Comparison of ENCODE assay signal across 22 cellular contexts in the genomic region with DNA sequence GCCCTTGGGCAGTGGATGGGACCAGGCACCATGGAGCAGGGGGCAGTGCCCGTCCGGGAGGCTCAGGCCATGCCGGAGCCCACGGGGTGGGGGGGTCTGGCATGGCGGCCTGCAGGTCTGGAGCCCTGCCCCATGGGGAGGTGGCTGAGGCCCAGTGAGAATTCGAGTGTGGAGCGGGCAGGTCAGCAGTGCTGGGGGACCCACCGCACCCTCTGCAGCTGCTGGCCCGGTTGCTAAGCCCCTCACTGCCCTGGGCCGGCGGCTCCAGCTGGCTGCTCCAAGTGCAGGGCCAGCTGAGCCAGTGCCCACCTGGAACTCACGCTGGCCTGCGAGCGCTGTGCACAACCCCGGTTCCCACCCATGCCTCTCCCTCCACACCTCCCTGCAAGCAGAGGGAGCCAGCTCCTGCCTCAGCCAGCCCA.
"Had no signal": no experiment of that assay in that cellular context is flagged by ENCODE, and none has a peak within 500 bp of the region (broad histone marks: within the 10 kb centered on the region; RNA-seq: fewer than 3 reads in every experiment).

No MANE protein-coding gene starts in this region.

- DNase-seq: IMR-90, Karpas-422, KG1, MG63, NCI-H1092, NCI-H1105 treated with DMSO at 0.1 percent for 48 hours, NCI-H1417 treated with DMSO at 0.1 percent for 48 hours, NCI-H146, NCI-H1694 treated with DMSO at 0.1 percent for 48 hours, NCI-H1930, NCI-H2081, NCI-H2107, NCI-H2227 treated with DMSO at 0.1 percent for 48 hours, NCI-H446, NCI-H510A, NCI-H524 treated with DMSO at 0.1 percent for 48 hours, NCI-H69, NCI-H774, Right ventricle myocardium superior, RPMI8226, SIG-M5 had no signal

- ATAC-seq: HepG2 had no signal
